In the genomic region with DNA sequence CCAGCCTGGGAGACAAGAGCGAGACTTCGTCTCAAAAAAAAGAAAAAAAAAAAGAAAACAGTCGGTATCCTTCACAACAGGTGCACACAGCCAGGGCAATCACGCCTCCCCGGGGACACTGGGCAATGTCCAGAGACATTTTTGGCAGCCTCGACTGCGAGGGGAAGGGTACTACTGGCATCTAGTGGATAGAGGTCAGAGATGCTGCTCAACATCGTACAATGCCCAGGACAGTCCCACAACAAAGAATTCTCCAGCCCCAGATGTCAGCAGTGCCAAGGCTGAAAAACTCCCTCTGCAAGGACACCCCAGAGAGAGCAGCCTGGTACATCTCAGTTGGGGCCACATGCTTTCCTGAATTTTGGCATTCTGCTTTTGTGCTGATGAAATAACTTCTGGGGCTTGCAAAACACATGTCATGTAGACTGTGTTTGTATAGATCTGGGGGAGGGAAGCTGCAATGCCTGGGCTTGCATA, we compare ENCODE assay signal across 1 cellular context.
A peak's percentile ranks its signal among the peaks of the same experiment; 100 is the strongest.
TF ChIP-seq lines count a peak whose summit lies in the region.

No MANE protein-coding gene starts in this region.

TF ChIP-seq in HEK293, 187 proteins besides CTCF, POLR2A, EP300 and RAD21 (continued from another document):
- TF ChIP-seq, protein P1, sequence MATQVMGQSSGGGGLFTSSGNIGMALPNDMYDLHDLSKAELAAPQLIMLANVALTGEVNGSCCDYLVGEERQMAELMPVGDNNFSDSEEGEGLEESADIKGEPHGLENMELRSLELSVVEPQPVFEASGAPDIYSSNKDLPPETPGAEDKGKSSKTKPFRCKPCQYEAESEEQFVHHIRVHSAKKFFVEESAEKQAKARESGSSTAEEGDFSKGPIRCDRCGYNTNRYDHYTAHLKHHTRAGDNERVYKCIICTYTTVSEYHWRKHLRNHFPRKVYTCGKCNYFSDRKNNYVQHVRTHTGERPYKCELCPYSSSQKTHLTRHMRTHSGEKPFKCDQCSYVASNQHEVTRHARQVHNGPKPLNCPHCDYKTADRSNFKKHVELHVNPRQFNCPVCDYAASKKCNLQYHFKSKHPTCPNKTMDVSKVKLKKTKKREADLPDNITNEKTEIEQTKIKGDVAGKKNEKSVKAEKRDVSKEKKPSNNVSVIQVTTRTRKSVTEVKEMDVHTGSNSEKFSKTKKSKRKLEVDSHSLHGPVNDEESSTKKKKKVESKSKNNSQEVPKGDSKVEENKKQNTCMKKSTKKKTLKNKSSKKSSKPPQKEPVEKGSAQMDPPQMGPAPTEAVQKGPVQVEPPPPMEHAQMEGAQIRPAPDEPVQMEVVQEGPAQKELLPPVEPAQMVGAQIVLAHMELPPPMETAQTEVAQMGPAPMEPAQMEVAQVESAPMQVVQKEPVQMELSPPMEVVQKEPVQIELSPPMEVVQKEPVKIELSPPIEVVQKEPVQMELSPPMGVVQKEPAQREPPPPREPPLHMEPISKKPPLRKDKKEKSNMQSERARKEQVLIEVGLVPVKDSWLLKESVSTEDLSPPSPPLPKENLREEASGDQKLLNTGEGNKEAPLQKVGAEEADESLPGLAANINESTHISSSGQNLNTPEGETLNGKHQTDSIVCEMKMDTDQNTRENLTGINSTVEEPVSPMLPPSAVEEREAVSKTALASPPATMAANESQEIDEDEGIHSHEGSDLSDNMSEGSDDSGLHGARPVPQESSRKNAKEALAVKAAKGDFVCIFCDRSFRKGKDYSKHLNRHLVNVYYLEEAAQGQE (tag by site-specific recombination; IDR thresholded peaks at IDR 0.05), result no peak
- TF ChIP-seq REPIN1 (tag by site-specific recombination; IDR thresholded peaks at IDR 0.05; ENCODE audit: low read depth) (no peak), SALL2 (tag by site-specific recombination; IDR thresholded peaks at IDR 0.05; ENCODE audit: borderline replicate concordance) (no peak), ZNF311 (tag by site-specific recombination; IDR thresholded peaks at IDR 0.05; ENCODE audit: borderline replicate concordance) (no peak), MZF1 (tag by site-specific recombination; IDR thresholded peaks at IDR 0.05; ENCODE audit: borderline replicate concordance) (no peak), ZNF544 (tag by site-specific recombination; IDR thresholded peaks at IDR 0.05) (no peak), SCRT2 (tag by site-specific recombination; IDR thresholded peaks at IDR 0.05) (peak; percentile 85), ZNF132 (tag by site-specific recombination; IDR thresholded peaks at IDR 0.05; ENCODE audit: borderline replicate concordance) (no peak)
- TF ChIP-seq, protein P2, sequence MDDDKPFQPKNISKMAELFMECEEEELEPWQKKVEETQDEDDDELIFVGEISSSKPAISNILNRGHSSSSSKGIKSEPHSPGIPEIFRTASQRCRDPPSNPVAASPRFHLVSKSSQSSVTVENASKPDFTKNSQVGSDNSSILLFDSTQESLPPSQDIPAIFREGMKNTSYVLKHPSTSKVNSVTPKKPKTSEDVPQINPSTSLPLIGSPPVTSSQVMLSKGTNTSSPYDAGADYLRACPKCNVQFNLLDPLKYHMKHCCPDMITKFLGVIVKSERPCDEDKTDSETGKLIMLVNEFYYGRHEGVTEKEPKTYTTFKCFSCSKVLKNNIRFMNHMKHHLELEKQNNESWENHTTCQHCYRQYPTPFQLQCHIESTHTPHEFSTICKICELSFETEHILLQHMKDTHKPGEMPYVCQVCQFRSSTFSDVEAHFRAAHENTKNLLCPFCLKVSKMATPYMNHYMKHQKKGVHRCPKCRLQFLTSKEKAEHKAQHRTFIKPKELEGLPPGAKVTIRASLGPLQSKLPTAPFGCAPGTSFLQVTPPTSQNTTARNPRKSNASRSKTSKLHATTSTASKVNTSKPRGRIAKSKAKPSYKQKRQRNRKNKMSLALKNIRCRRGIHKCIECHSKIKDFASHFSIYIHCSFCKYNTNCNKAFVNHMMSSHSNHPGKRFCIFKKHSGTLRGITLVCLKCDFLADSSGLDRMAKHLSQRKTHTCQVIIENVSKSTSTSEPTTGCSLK (tag by site-specific recombination; IDR thresholded peaks at IDR 0.05), result no peak
